In genomic region chr3:44761347-44762169, GRCh38 we compare ENCODE assay signal across 1 cellular context.
TF ChIP-seq lines count a peak whose summit lies in the region.

Gene KIAA1143 (minus strand): TSS chr3:44761619. CDS start chr3:44761602, 17 bp downstream.
A gene with protein sequence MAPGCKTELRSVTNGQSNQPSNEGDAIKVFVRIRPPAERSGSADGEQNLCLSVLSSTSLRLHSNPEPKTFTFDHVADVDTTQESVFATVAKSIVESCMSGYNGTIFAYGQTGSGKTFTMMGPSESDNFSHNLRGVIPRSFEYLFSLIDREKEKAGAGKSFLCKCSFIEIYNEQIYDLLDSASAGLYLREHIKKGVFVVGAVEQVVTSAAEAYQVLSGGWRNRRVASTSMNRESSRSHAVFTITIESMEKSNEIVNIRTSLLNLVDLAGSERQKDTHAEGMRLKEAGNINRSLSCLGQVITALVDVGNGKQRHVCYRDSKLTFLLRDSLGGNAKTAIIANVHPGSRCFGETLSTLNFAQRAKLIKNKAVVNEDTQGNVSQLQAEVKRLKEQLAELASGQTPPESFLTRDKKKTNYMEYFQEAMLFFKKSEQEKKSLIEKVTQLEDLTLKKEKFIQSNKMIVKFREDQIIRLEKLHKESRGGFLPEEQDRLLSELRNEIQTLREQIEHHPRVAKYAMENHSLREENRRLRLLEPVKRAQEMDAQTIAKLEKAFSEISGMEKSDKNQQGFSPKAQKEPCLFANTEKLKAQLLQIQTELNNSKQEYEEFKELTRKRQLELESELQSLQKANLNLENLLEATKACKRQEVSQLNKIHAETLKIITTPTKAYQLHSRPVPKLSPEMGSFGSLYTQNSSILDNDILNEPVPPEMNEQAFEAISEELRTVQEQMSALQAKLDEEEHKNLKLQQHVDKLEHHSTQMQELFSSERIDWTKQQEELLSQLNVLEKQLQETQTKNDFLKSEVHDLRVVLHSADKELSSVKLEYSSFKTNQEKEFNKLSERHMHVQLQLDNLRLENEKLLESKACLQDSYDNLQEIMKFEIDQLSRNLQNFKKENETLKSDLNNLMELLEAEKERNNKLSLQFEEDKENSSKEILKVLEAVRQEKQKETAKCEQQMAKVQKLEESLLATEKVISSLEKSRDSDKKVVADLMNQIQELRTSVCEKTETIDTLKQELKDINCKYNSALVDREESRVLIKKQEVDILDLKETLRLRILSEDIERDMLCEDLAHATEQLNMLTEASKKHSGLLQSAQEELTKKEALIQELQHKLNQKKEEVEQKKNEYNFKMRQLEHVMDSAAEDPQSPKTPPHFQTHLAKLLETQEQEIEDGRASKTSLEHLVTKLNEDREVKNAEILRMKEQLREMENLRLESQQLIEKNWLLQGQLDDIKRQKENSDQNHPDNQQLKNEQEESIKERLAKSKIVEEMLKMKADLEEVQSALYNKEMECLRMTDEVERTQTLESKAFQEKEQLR (N-terminal part only) (plus strand): TSS chr3:44761794. CDS start chr3:44761866, 72 bp downstream.

TF ChIP-seq in HepG2, 621 proteins besides CTCF, POLR2A, EP300 and RAD21 (continued from another document and continues in another):
- peak; percentile 86 for TF ChIP-seq ZNF800 (CRISPR knock-in tag; IDR thresholded peaks at IDR 0.05)
- peak; percentile 47; the same call in 1 of the 2 replicates for TF ChIP-seq TFE3 (CRISPR knock-in tag; IDR thresholded peaks at IDR 0.05)
- peak; percentile 56; the same call in 1 of the 2 replicates for TF ChIP-seq CHD2 (IDR thresholded peaks at IDR 0.05; ENCODE audit: low read depth, low read length)
- peak; percentile 81 for TF ChIP-seq ZNF605 (CRISPR knock-in tag; IDR thresholded peaks at IDR 0.05)
- TF ChIP-seq ZNF337 (CRISPR knock-in tag; IDR thresholded peaks at IDR 0.05; ENCODE audit: borderline replicate concordance, low read depth) = no peak
- TF ChIP-seq, protein P1, sequence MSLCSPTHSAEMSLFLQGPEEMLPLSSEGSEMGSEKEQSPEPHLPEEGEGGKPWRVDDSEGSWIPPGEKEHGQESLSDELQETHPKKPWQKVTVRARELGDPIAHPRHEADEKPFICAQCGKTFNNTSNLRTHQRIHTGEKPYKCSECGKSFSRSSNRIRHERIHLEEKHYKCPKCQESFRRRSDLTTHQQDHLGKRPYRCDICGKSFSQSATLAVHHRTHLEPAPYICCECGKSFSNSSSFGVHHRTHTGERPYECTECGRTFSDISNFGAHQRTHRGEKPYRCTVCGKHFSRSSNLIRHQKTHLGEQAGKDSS (CRISPR knock-in tag; IDR thresholded peaks at IDR 0.05; ENCODE audit: borderline replicate concordance, low read depth) = no peak
- TF ChIP-seq SP140L (CRISPR knock-in tag; IDR thresholded peaks at IDR 0.05; ENCODE audit: borderline replicate concordance) = no peak; the same call in 1 of the 2 replicates
- no peak for TF ChIP-seq SMARCE1 (IDR thresholded peaks at IDR 0.05; ENCODE audit: borderline replicate concordance)
- peak; percentile 32; the same call in 1 of the 2 replicates for TF ChIP-seq PPARG (CRISPR knock-in tag; conservative IDR thresholded peaks at IDR 0.05)
- TF ChIP-seq ZNF460 (CRISPR knock-in tag; IDR thresholded peaks at IDR 0.05; ENCODE audit: borderline replicate concordance) = no peak; the same call in 1 of the 2 replicates
- peak; percentile 92 for TF ChIP-seq THAP11 (CRISPR knock-in tag; IDR thresholded peaks at IDR 0.05)
- peak; percentile 66; the same call in 1 of the 2 replicates for TF ChIP-seq SNAPC2 (CRISPR knock-in tag; IDR thresholded peaks at IDR 0.05)
- TF ChIP-seq CEBPB (IDR thresholded peaks at IDR 0.05; ENCODE audit: borderline replicate concordance, low read depth, low read length) = no peak
- TF ChIP-seq ZNF326 (CRISPR knock-in tag; IDR thresholded peaks at IDR 0.05; ENCODE audit: borderline replicate concordance) = no peak
- peak; percentile 40; the same call in 1 of the 2 replicates for TF ChIP-seq ZNF552 (CRISPR knock-in tag; IDR thresholded peaks at IDR 0.05; ENCODE audit: borderline replicate concordance)
- TF ChIP-seq ZNF318 (CRISPR knock-in tag; IDR thresholded peaks at IDR 0.05) = no peak
- peak; percentile 71; the same call in 1 of the 2 replicates for TF ChIP-seq ZFX (CRISPR knock-in tag; IDR thresholded peaks at IDR 0.05; ENCODE audit: low read depth)
- TF ChIP-seq, protein P2, sequence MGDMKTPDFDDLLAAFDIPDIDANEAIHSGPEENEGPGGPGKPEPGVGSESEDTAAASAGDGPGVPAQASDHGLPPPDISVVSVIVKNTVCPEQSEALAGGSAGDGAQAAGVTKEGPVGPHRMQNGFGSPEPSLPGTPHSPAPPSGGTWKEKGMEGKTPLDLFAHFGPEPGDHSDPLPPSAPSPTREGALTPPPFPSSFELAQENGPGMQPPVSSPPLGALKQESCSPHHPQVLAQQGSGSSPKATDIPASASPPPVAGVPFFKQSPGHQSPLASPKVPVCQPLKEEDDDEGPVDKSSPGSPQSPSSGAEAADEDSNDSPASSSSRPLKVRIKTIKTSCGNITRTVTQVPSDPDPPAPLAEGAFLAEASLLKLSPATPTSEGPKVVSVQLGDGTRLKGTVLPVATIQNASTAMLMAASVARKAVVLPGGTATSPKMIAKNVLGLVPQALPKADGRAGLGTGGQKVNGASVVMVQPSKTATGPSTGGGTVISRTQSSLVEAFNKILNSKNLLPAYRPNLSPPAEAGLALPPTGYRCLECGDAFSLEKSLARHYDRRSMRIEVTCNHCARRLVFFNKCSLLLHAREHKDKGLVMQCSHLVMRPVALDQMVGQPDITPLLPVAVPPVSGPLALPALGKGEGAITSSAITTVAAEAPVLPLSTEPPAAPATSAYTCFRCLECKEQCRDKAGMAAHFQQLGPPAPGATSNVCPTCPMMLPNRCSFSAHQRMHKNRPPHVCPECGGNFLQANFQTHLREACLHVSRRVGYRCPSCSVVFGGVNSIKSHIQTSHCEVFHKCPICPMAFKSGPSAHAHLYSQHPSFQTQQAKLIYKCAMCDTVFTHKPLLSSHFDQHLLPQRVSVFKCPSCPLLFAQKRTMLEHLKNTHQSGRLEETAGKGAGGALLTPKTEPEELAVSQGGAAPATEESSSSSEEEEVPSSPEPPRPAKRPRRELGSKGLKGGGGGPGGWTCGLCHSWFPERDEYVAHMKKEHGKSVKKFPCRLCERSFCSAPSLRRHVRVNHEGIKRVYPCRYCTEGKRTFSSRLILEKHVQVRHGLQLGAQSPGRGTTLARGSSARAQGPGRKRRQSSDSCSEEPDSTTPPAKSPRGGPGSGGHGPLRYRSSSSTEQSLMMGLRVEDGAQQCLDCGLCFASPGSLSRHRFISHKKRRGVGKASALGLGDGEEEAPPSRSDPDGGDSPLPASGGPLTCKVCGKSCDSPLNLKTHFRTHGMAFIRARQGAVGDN (CRISPR knock-in tag; IDR thresholded peaks at IDR 0.05) = peak; percentile 89
- no peak for TF ChIP-seq TAF15 (IDR thresholded peaks at IDR 0.05; ENCODE audit: low read depth, low read length, poor library complexity, severe bottlenecking)
- peak; percentile 79 for TF ChIP-seq ZBTB21 (CRISPR knock-in tag; IDR thresholded peaks at IDR 0.05)
- TF ChIP-seq MED13 (CRISPR knock-in tag; IDR thresholded peaks at IDR 0.05) = peak; percentile 55; the same call in 1 of the 2 replicates
- TF ChIP-seq MXI1 (IDR thresholded peaks at IDR 0.05; ENCODE audit: borderline replicate concordance, low read depth, low read length) = peak; percentile 98
- TF ChIP-seq POLR2G (IDR thresholded peaks at IDR 0.05; ENCODE audit: low read depth, low read length) = peak; percentile 91
- TF ChIP-seq RXRB (CRISPR knock-in tag; IDR thresholded peaks at IDR 0.05; ENCODE audit: borderline replicate concordance) = 0 out of 2 replicates have a peak, but pooled peaks have one; percentile 58
- TF ChIP-seq, protein P3, sequence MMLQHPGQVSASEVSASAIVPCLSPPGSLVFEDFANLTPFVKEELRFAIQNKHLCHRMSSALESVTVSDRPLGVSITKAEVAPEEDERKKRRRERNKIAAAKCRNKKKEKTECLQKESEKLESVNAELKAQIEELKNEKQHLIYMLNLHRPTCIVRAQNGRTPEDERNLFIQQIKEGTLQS (CRISPR knock-in tag; IDR thresholded peaks at IDR 0.05) = 0 out of 2 replicates have a peak, but pooled peaks have one; percentile 20
- TF ChIP-seq, protein P4, sequence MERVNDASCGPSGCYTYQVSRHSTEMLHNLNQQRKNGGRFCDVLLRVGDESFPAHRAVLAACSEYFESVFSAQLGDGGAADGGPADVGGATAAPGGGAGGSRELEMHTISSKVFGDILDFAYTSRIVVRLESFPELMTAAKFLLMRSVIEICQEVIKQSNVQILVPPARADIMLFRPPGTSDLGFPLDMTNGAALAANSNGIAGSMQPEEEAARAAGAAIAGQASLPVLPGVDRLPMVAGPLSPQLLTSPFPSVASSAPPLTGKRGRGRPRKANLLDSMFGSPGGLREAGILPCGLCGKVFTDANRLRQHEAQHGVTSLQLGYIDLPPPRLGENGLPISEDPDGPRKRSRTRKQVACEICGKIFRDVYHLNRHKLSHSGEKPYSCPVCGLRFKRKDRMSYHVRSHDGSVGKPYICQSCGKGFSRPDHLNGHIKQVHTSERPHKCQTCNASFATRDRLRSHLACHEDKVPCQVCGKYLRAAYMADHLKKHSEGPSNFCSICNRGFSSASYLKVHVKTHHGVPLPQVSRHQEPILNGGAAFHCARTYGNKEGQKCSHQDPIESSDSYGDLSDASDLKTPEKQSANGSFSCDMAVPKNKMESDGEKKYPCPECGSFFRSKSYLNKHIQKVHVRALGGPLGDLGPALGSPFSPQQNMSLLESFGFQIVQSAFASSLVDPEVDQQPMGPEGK (CRISPR knock-in tag; IDR thresholded peaks at IDR 0.05) = peak; percentile 34; the same call in 1 of the 2 replicates
- peak; percentile 84; the same call in 1 of the 2 replicates for TF ChIP-seq NCOA1 (CRISPR knock-in tag; IDR thresholded peaks at IDR 0.05)
- TF ChIP-seq ZNF556 (CRISPR knock-in tag; IDR thresholded peaks at IDR 0.05; ENCODE audit: borderline replicate concordance) = 0 out of 2 replicates have a peak, but pooled peaks have one; percentile 44
- TF ChIP-seq ZSCAN29 (CRISPR knock-in tag; conservative IDR thresholded peaks at IDR 0.05) = 0 out of 2 replicates have a peak, but pooled peaks have one; percentile 49
